Comparison of ENCODE assay signal across 9 cellular contexts in the genomic region with DNA sequence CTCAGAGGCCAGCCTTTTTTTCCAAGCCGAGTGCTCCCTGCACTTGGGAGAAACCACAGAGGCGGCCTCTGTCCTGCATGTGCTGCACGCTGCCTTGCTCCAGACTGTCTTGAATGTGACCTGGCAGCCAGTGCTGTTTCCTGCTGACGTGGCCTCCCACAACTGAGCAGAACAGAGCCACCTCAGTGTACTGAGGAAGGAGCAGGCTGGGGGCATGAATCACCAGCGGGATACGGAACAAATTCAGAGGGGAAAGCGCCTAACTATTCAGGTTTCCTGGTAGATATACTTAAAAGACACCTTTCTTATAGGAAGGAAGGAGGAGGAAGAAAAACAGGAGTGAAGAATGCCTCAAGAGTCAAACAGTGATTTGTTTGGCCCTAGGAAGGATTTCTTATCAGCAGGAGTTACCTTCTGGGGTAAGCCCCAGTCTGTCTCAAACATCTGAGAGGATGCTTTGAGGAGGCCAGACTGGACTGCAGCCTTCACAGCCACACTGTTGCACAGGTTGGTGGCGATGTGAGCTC.
DNase-seq lines count a peak whose midpoint lies in the region; ATAC-seq, FAIRE-seq and TF ChIP-seq lines count a peak whose summit lies in the region.
"Had no signal": no experiment of that assay in that cellular context is flagged by ENCODE, and none has a peak within 500 bp of the region (broad histone marks: within the 10 kb centered on the region; RNA-seq: fewer than 3 reads in every experiment).

No MANE protein-coding gene starts in this region.

- H3K36me3 Mint-ChIP-seq in activated CD4-positive, alpha-beta memory T cell treated with anti-CD3 and anti-CD28 coated beads for 36 hours = peaks cover 4% of the 10 kb centered on the region
- peaks cover 12% of the 10 kb centered on the region for H3K36me3 Mint-ChIP-seq in endodermal cell (ENCODE audit: low read depth)
- peaks cover 6% of the 10 kb centered on the region for H3K36me3 Mint-ChIP-seq in stimulated activated effector memory CD8-positive, alpha-beta T cell treated with anti-CD3 and anti-CD28 coated beads, Interleukin-12 subunit alpha, Interleukin-12 subunit beta, amount 100 ng/mL, for 72 hours

- WGBS in endodermal cell (ENCODE audit: insufficient coverage in 1 of 2, insufficient read length in 1 of 2), 2 experiments = 79 to 83% methylated on average over 7 to 8 of the region's 8 CpGs

- no peak overlapping the region for H3K27ac Mint-ChIP-seq in activated CD4-positive, alpha-beta memory T cell treated with anti-CD3 and anti-CD28 coated beads for 36 hours
- H3K27ac Mint-ChIP-seq in endodermal cell = peak overlapping the region; percentile 77
- peak overlapping the region; percentile 92 for H3K27ac Mint-ChIP-seq in stimulated activated effector memory CD8-positive, alpha-beta T cell treated with anti-CD3 and anti-CD28 coated beads, Interleukin-12 subunit alpha, Interleukin-12 subunit beta, amount 100 ng/mL, for 72 hours
- H3K27ac Mint-ChIP-seq: activated B cell treated with CpG ODN at 0.5 μM for 24 hours had no signal

- TF ChIP-seq CTCF in endodermal cell (conservative IDR thresholded peaks at IDR 0.05) = no peak
- TF ChIP-seq CTCF in mucosa of descending colon (IDR thresholded peaks at IDR 0.05) = no peak

- H3K4me1 ChIP-seq in endodermal cell (ENCODE audit: control insufficient read depth, insufficient read depth, low read length) = peaks cover 23% of the 10 kb centered on the region
- H3K4me1 ChIP-seq in mucosa of descending colon (ENCODE audit: low read depth) = peaks cover 19% of the 10 kb centered on the region

- no peak overlapping the region for H3K4me3 ChIP-seq in endodermal cell (ENCODE audit: low read length)
- H3K4me3 ChIP-seq in mucosa of descending colon = no peak overlapping the region

- H3K9me3 ChIP-seq in endodermal cell (ENCODE audit: control insufficient read depth, low read length) = no peaks in the 10 kb centered on the region
- no peaks in the 10 kb centered on the region for H3K9me3 ChIP-seq in mucosa of descending colon

- H3K9me3 Mint-ChIP-seq in activated CD4-positive, alpha-beta memory T cell treated with anti-CD3 and anti-CD28 coated beads for 36 hours = no peaks in the 10 kb centered on the region
- H3K9me3 Mint-ChIP-seq in endodermal cell = no peaks in the 10 kb centered on the region
- no peaks in the 10 kb centered on the region for H3K9me3 Mint-ChIP-seq in stimulated activated effector memory CD8-positive, alpha-beta T cell treated with anti-CD3 and anti-CD28 coated beads, Interleukin-12 subunit alpha, Interleukin-12 subunit beta, amount 100 ng/mL, for 72 hours
- H3K9me3 Mint-ChIP-seq: activated B cell treated with CpG ODN at 0.5 μM for 24 hours had no signal

- H3K36me3 ChIP-seq in endodermal cell (ENCODE audit: control insufficient read depth, insufficient read depth, low read length) (peaks cover 35% of the 10 kb centered on the region), mucosa of descending colon (ENCODE audit: low read depth) (no peaks in the 10 kb centered on the region)

- peak overlapping the region; percentile 72 for H3K27ac ChIP-seq in endodermal cell (ENCODE audit: low read depth, low read length)

- no peaks in the 10 kb centered on the region for H3K27me3 Mint-ChIP-seq in activated CD4-positive, alpha-beta memory T cell treated with anti-CD3 and anti-CD28 coated beads for 36 hours
- H3K27me3 Mint-ChIP-seq in endodermal cell (ENCODE audit: insufficient read depth) = no peaks in the 10 kb centered on the region

- CTCF ChIA-PET in activated CD4-positive, alpha-beta memory T cell treated with anti-CD3 and anti-CD28 coated beads for 36 hours (lab: Charles Lee) = interaction anchor here (0.7 kb wide), 1 partner anchor 112 kb away, joined by 4 read pairs; no protein-coding TSS in a partner anchor

- peak; percentile 83 for FAIRE-seq in HTR-8/SVneo (lab: Jason Lieb, UNC)

- POLR2A ChIA-PET in activated CD4-positive, alpha-beta memory T cell treated with anti-CD3 and anti-CD28 coated beads for 36 hours (lab: Charles Lee) = no interaction called here

- H3K4me1 Mint-ChIP-seq in activated CD4-positive, alpha-beta memory T cell treated with anti-CD3 and anti-CD28 coated beads for 36 hours (ENCODE audit: low read depth) = peaks cover 29% of the 10 kb centered on the region
- peaks cover 63% of the 10 kb centered on the region for H3K4me1 Mint-ChIP-seq in endodermal cell
- H3K4me1 Mint-ChIP-seq in stimulated activated effector memory CD8-positive, alpha-beta T cell treated with anti-CD3 and anti-CD28 coated beads, Interleukin-12 subunit alpha, Interleukin-12 subunit beta, amount 100 ng/mL, for 72 hours = peaks cover 45% of the 10 kb centered on the region

- no peaks in the 10 kb centered on the region for H3K27me3 ChIP-seq in endodermal cell (ENCODE audit: control insufficient read depth, insufficient read depth, low read length, poor library complexity, severe bottlenecking)

- intact Hi-C loops in activated CD4-positive, alpha-beta memory T cell treated with anti-CD3 and anti-CD28 coated beads for 36 hours (cut with micrococcal nuclease) = no loop called here
- intact Hi-C loops in mucosa of descending colon (cut with DNase I, micrococcal nuclease) = no loop called here

- ATAC-seq in GM19043 (IDR thresholded peaks at IDR 0.05; ENCODE audit: low read depth, unreplicated experiment) = peak; percentile 50
- peak; percentile 99 for ATAC-seq in mucosa of descending colon
- ATAC-seq in stimulated activated effector memory CD8-positive, alpha-beta T cell treated with anti-CD3 and anti-CD28 coated beads, Interleukin-12 subunit alpha, Interleukin-12 subunit beta, amount 100 ng/mL, for 72 hours = peak; percentile 98
- ATAC-seq in GM19351 (IDR thresholded peaks at IDR 0.05; ENCODE audit: unreplicated experiment) = no peak

- H3K4me3 Mint-ChIP-seq in activated CD4-positive, alpha-beta memory T cell treated with anti-CD3 and anti-CD28 coated beads for 36 hours = no peak overlapping the region
- H3K4me3 Mint-ChIP-seq in endodermal cell = no peak overlapping the region
- peak overlapping the region; percentile 61 for H3K4me3 Mint-ChIP-seq in stimulated activated effector memory CD8-positive, alpha-beta T cell treated with anti-CD3 and anti-CD28 coated beads, Interleukin-12 subunit alpha, Interleukin-12 subunit beta, amount 100 ng/mL, for 72 hours
- H3K4me3 Mint-ChIP-seq: activated B cell treated with CpG ODN at 0.5 μM for 24 hours had no signal

- DNase-seq in HTR-8/SVneo (ENCODE audit: insufficient read length, low spot score) (peak; percentile 79), endodermal cell (peak; percentile 59), mucosa of descending colon (peak; percentile 83 to 90 (median 85)), RPMI8226 (no peak)
- peak; percentile 70 for DNase-seq in activated CD4-positive, alpha-beta memory T cell treated with anti-CD3 and anti-CD28 coated beads for 36 hours
- no peak for DNase-seq in stimulated activated effector memory CD8-positive, alpha-beta T cell treated with anti-CD3 and anti-CD28 coated beads, Interleukin-12 subunit alpha, Interleukin-12 subunit beta, amount 100 ng/mL, for 72 hours (ENCODE audit: low spot score in 2 of 2)
- DNase-seq: activated B cell treated with CpG ODN at 0.5 μM for 24 hours had no signal

- H3K9ac ChIP-seq in endodermal cell (ENCODE audit: extremely low read depth, low read length, poor library complexity, severe bottlenecking) = no peak overlapping the region

Comparison
In these comparisons a context has a peak if more than half of its experiments do, and no peak if none do; other contexts are left out.
1. DNase-seq: peak in HTR-8/SVneo (single experiment), activated CD4-positive, alpha-beta memory T cell treated with anti-CD3 and anti-CD28 coated beads for 36 hours (single experiment), endodermal cell (single experiment) and mucosa of descending colon (3 of 3); none in stimulated activated effector memory CD8-positive, alpha-beta T cell treated with anti-CD3 and anti-CD28 coated beads, Interleukin-12 subunit alpha, Interleukin-12 subunit beta, amount 100 ng/mL, for 72 hours (0 of 2) and RPMI8226 (single experiment).